17 cellular contexts compared by ENCODE assay signal in genomic region chr14:81669308-81669707, GRCh38.
"Had no signal": no experiment of that assay in that cellular context is flagged by ENCODE, and none has a peak within 500 bp of the region (broad histone marks: within the 10 kb centered on the region; RNA-seq: fewer than 3 reads in every experiment).

No MANE protein-coding gene starts in this region.

- H3K36me3 ChIP-seq: lower lobe of right lung, thyroid gland had no signal

- H3K27me3 ChIP-seq: thyroid gland had no signal

- FAIRE-seq: astrocyte, bronchial epithelial cell had no signal

- ATAC-seq: activated CD4-positive, alpha-beta T cell treated with anti-CD3 and anti-CD28 coated beads for 36 hours; activated CD8-positive, alpha-beta memory T cell treated with anti-CD3 and anti-CD28 coated beads, Interleukin-2, amount 10 ng/mL, durations not matched to agents 7 days and 5 days; lower lobe of right lung; stimulated activated naive B cell treated with anti-CD40 and anti-IgM and Interleukin-4, amounts not matched to agents 10 μg/mL and 1 μg/mL and 100 μg/mL, for 72 hours had no signal

- H3K27ac ChIP-seq: epithelial cell of prostate, lower lobe of right lung, thyroid gland had no signal

- H3K9me3 ChIP-seq: lower lobe of right lung, thyroid gland had no signal

- H3K4me1 ChIP-seq: lower lobe of right lung, thyroid gland had no signal

- DNase-seq: activated CD4-positive, alpha-beta memory T cell treated with anti-CD3 and anti-CD28 coated beads for 36 hours; activated CD4-positive, alpha-beta T cell treated with anti-CD3 and anti-CD28 coated beads for 36 hours; activated CD8-positive, alpha-beta memory T cell treated with anti-CD3 and anti-CD28 coated beads, Interleukin-2, amount 10 ng/mL, durations not matched to agents 7 days and 5 days; activated naive CD4-positive, alpha-beta T cell treated with anti-CD3 and anti-CD28 coated beads, Interleukin-2, amount 50 U/mL, for 16 hours; activated T-cell treated with anti-CD3 and anti-CD28 coated beads, Interleukin-2, amount 50 U/mL, for 1 hour; foreskin melanocyte; head of caudate nucleus; lower lobe of right lung; nucleus accumbens; posterior cingulate gyrus; stimulated activated CD4-positive, alpha-beta T cell treated with anti-CD3 and anti-CD28 coated beads, Interleukin-15, amount 100 ng/mL, for 24 hours; stimulated activated CD4-positive, alpha-beta T cell treated with anti-CD3 and anti-CD28 coated beads, Interleukin-4, amount 100 ng/mL, for 1 hour; stimulated activated naive B cell treated with anti-CD40 and anti-IgM and Interleukin-4, amounts not matched to agents 10 μg/mL and 1 μg/mL and 100 μg/mL, for 72 hours; thyroid gland had no signal

- H3K4me3 ChIP-seq: lower lobe of right lung, thyroid gland had no signal
